14 cellular contexts compared by ENCODE assay signal in the genomic region with DNA sequence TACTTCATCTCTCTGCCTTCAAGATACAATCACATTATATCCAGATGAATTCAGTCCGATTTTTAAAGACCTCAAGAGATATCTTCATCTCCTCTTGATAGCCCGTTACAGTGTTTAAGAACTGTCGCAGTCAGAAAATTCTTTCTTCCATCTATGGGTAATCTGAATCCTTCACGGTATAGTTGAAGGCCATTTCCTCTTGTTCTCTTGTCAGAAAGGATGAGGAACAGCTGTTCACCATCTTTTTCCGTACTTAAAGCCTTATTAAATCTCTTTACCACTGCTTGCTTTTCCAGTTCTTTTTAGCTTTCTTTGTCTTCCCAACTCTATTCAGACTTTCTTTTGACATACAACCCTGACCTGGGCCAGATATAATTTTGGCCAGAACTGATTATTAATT.
"Had no signal": no experiment of that assay in that cellular context is flagged by ENCODE, and none has a peak within 500 bp of the region (broad histone marks: within the 10 kb centered on the region; RNA-seq: fewer than 3 reads in every experiment).

No MANE protein-coding gene starts in this region.

- H3K4me3 ChIP-seq: colonic mucosa, lung, mucosa of descending colon, sigmoid colon, upper lobe of left lung had no signal

- ATAC-seq: mucosa of descending colon; naive thymus-derived CD8-positive, alpha-beta T cell had no signal

- H3K9me3 ChIP-seq: colonic mucosa, mucosa of descending colon, sigmoid colon, upper lobe of left lung had no signal

- H3K27me3 Mint-ChIP-seq: activated B cell treated with CpG ODN at 0.5 μM for 24 hours; activated CD4-positive, alpha-beta T cell treated with anti-CD3 and anti-CD28 coated beads, Interleukin-2, amount 10 ng/mL, durations not matched to agents 24 days and 14 days; naive thymus-derived CD8-positive, alpha-beta T cell; stimulated activated naive CD8-positive, alpha-beta T cell treated with anti-CD3 and anti-CD28 coated beads, Interleukin-15, Interleukin-2, amounts not matched to agents 100 ng/mL and 50 ng/mL, for 24 hours had no signal

- H3K9me3 Mint-ChIP-seq: activated B cell treated with CpG ODN at 0.5 μM for 24 hours; activated CD4-positive, alpha-beta T cell treated with anti-CD3 and anti-CD28 coated beads, Interleukin-2, amount 10 ng/mL, durations not matched to agents 24 days and 14 days; activated T-helper 1 cell treated with anti-CD3 and anti-CD28 coated beads, Interleukin-12 subunit alpha, Interleukin-12 subunit beta, Interleukin-2, Interleukin-4 antibody, amounts not matched to agents 30 ng/mL and 10 ng/mL and 1 ng/mL, durations not matched to agents 14 hours and 24 hours and 36 hours; naive thymus-derived CD8-positive, alpha-beta T cell; stimulated activated naive CD8-positive, alpha-beta T cell treated with anti-CD3 and anti-CD28 coated beads, Interleukin-15, Interleukin-2, amounts not matched to agents 100 ng/mL and 50 ng/mL, for 24 hours; T-helper 1 cell treated with Interleukin-12 subunit alpha and Interleukin-12 subunit beta and Interleukin-4 antibody, amounts not matched to agents 30 μg/mL and 1 μg/mL, for 36 hours had no signal

- H3K36me3 ChIP-seq: colonic mucosa, upper lobe of left lung had no signal

- DNase-seq: activated B cell treated with CpG ODN at 0.5 μM for 24 hours; activated CD4-positive, alpha-beta T cell treated with anti-CD3 and anti-CD28 coated beads, Interleukin-2, amount 10 ng/mL, durations not matched to agents 24 days and 14 days; activated naive CD4-positive, alpha-beta T cell treated with Interleukin-2 at 50 U/mL for 16 hours; caudate nucleus; colonic mucosa; mucosa of descending colon; naive thymus-derived CD8-positive, alpha-beta T cell; sigmoid colon; stimulated activated CD4-positive, alpha-beta T cell treated with anti-CD3 and anti-CD28 coated beads, Interleukin-4, amount 100 ng/mL, for 1 hour; upper lobe of left lung had no signal

- H3K27ac ChIP-seq: colonic mucosa, sigmoid colon, upper lobe of left lung had no signal

- H3K27me3 ChIP-seq: colonic mucosa, sigmoid colon, upper lobe of left lung had no signal

- H3K27ac Mint-ChIP-seq: activated B cell treated with CpG ODN at 0.5 μM for 24 hours; activated CD4-positive, alpha-beta T cell treated with anti-CD3 and anti-CD28 coated beads, Interleukin-2, amount 10 ng/mL, durations not matched to agents 24 days and 14 days; activated T-helper 1 cell treated with anti-CD3 and anti-CD28 coated beads, Interleukin-12 subunit alpha, Interleukin-12 subunit beta, Interleukin-2, Interleukin-4 antibody, amounts not matched to agents 30 ng/mL and 10 ng/mL and 1 ng/mL, durations not matched to agents 14 hours and 24 hours and 36 hours; naive thymus-derived CD8-positive, alpha-beta T cell; stimulated activated naive CD8-positive, alpha-beta T cell treated with anti-CD3 and anti-CD28 coated beads, Interleukin-15, Interleukin-2, amounts not matched to agents 100 ng/mL and 50 ng/mL, for 24 hours; T-helper 1 cell treated with Interleukin-12 subunit alpha and Interleukin-12 subunit beta and Interleukin-4 antibody, amounts not matched to agents 30 μg/mL and 1 μg/mL, for 36 hours had no signal

- H3K4me1 ChIP-seq: colonic mucosa, sigmoid colon, upper lobe of left lung had no signal

- H3K4me1 Mint-ChIP-seq: activated B cell treated with CpG ODN at 0.5 μM for 24 hours; activated CD4-positive, alpha-beta T cell treated with anti-CD3 and anti-CD28 coated beads, Interleukin-2, amount 10 ng/mL, durations not matched to agents 24 days and 14 days; naive thymus-derived CD8-positive, alpha-beta T cell had no signal

- H3K4me3 Mint-ChIP-seq: activated B cell treated with CpG ODN at 0.5 μM for 24 hours; activated CD4-positive, alpha-beta T cell treated with anti-CD3 and anti-CD28 coated beads, Interleukin-2, amount 10 ng/mL, durations not matched to agents 24 days and 14 days; activated T-helper 1 cell treated with anti-CD3 and anti-CD28 coated beads, Interleukin-12 subunit alpha, Interleukin-12 subunit beta, Interleukin-2, Interleukin-4 antibody, amounts not matched to agents 30 ng/mL and 10 ng/mL and 1 ng/mL, durations not matched to agents 14 hours and 24 hours and 36 hours; naive thymus-derived CD8-positive, alpha-beta T cell; stimulated activated naive CD8-positive, alpha-beta T cell treated with anti-CD3 and anti-CD28 coated beads, Interleukin-15, Interleukin-2, amounts not matched to agents 100 ng/mL and 50 ng/mL, for 24 hours; T-helper 1 cell treated with Interleukin-12 subunit alpha and Interleukin-12 subunit beta and Interleukin-4 antibody, amounts not matched to agents 30 μg/mL and 1 μg/mL, for 36 hours had no signal
